12 cellular contexts compared by ENCODE assay signal in genomic region chr2:109226612-109227011, GRCh38.
"Had no signal": no experiment of that assay in that cellular context is flagged by ENCODE, and none has a peak within 500 bp of the region (broad histone marks: within the 10 kb centered on the region; RNA-seq: fewer than 3 reads in every experiment).

No MANE protein-coding gene starts in this region.

- H3K4me3 ChIP-seq: heart left ventricle had no signal

- H3K36me3 ChIP-seq: heart left ventricle had no signal

- H3K9me3 ChIP-seq: heart left ventricle had no signal

- H3K27me3 ChIP-seq: heart left ventricle had no signal

- DNase-seq: effector memory CD4-positive, alpha-beta T cell; heart left ventricle; hippocampal formation; left colon; mesendoderm; naive thymus-derived CD4-positive, alpha-beta T cell; nephron progenitor cell; right cardiac atrium; small intestine; stimulated activated CD4-positive, alpha-beta T cell treated with anti-CD3 and anti-CD28 coated beads, Interleukin-12 subunit alpha, Interleukin-12 subunit beta, amount 100 ng/mL, for 4 hours; stimulated activated naive CD4-positive, alpha-beta T cell treated with Interleukin-2 at 50 U/mL for 16 hours; trophoblast cell had no signal
